Comparison of ENCODE assay signal across 9 cellular contexts in genomic region chr1:16639091-16640031, GRCh38. TPM values are rescaled to one million over a fixed set of nuclear protein-coding genes. Genes with fewer than 3 reads are reported as not detected.
DNase-seq lines count a peak whose midpoint lies in the region; ATAC-seq and TF ChIP-seq lines count a peak whose summit lies in the region.
"Not testable (repeated sequence)": the region's sequence is repeated elsewhere in the genome, so short reads cannot be mapped to it uniquely, and the experiment has no call there.
"Had no signal": no experiment of that assay in that cellular context is flagged by ENCODE, and none has a peak within 500 bp of the region (broad histone marks: within the 10 kb centered on the region; RNA-seq: fewer than 3 reads in every experiment).

No MANE protein-coding gene starts in this region.

- not testable (repeated sequence) for TF ChIP-seq EP300 in sigmoid colon (IDR thresholded peaks at IDR 0.05)

- not testable (repeated sequence) for H4K91ac ChIP-seq in IMR-90 (ENCODE audit: insufficient read depth, low read depth, low read length)

- H3K4me3 Mint-ChIP-seq in activated CD4-positive, alpha-beta T cell treated with anti-CD3 and anti-CD28 coated beads for 36 hours: not testable (repeated sequence)

- H3K9ac ChIP-seq in IMR-90 (ENCODE audit: low read depth, low read length): not testable (repeated sequence)

- CTCF ChIA-PET in IMR-90 (lab: Yijun Ruan, JAX): not testable (repeated sequence)
- CTCF ChIA-PET in activated CD4-positive, alpha-beta T cell treated with anti-CD3 and anti-CD28 coated beads for 36 hours (lab: Charles Lee): interaction anchor here (0.9 kb wide), 1 partner anchor 13 kb away, joined by 3 read pairs; no protein-coding TSS in a partner anchor

- H3K14ac ChIP-seq in IMR-90 (replicated peaks; ENCODE audit: low read depth, low read length): not testable (repeated sequence)

- H3K9me3 ChIP-seq in IMR-90 (ENCODE audit: control insufficient read depth, insufficient read depth, low read length); right atrium auricular region; sigmoid colon; aorta (ENCODE audit: control insufficient read depth, low read length): not testable (repeated sequence)

- H3K27ac Mint-ChIP-seq in activated CD4-positive, alpha-beta T cell treated with anti-CD3 and anti-CD28 coated beads for 36 hours: not testable (repeated sequence)

- not testable (repeated sequence) for H3K4me1 Mint-ChIP-seq in activated CD4-positive, alpha-beta T cell treated with anti-CD3 and anti-CD28 coated beads for 36 hours

- not testable (repeated sequence) for H3K9me3 Mint-ChIP-seq in activated CD4-positive, alpha-beta T cell treated with anti-CD3 and anti-CD28 coated beads for 36 hours (ENCODE audit: low read depth)

- H3K36me3 ChIP-seq in IMR-90 (ENCODE audit: control insufficient read depth, insufficient read depth, low read length); right atrium auricular region; aorta (ENCODE audit: control insufficient read depth in 1 of 2, insufficient read depth in 2 of 2, low read length in 1 of 2): not testable (repeated sequence)
- peaks cover 0 to 13% (median 0%) of the 10 kb centered on the region in 4 donors for H3K36me3 ChIP-seq in sigmoid colon

- H3K4ac ChIP-seq in IMR-90 (ENCODE audit: low read depth, low read length): not testable (repeated sequence)

- H4K20me1 ChIP-seq in IMR-90 (ENCODE audit: insufficient read depth, low read length): not testable (repeated sequence)

- H3K56ac ChIP-seq in IMR-90 (ENCODE audit: extremely low read depth, insufficient read depth, low read length): not testable (repeated sequence)

- H2BK120ac ChIP-seq in IMR-90 (ENCODE audit: low read depth, low read length): not testable (repeated sequence)

- not testable (repeated sequence) for H3K36me3 Mint-ChIP-seq in activated CD4-positive, alpha-beta T cell treated with anti-CD3 and anti-CD28 coated beads for 36 hours (ENCODE audit: low read depth)

- intact Hi-C loops in IMR-90 (cut with micrococcal nuclease); sigmoid colon (cut with DNase I); aorta (cut with DNase I): not testable (repeated sequence)
- intact Hi-C loops in activated CD4-positive, alpha-beta T cell treated with anti-CD3 and anti-CD28 coated beads for 36 hours (cut with DNase I, micrococcal nuclease): loop anchor here (10.0 kb wide), 2 partner anchors 65 to 75 kb away; no protein-coding TSS in a partner anchor

- TF ChIP-seq CTCF in IMR-90 (conservative IDR thresholded peaks at IDR 0.05; ENCODE audit: low read depth, low read length); right atrium auricular region (IDR thresholded peaks at IDR 0.05); sigmoid colon (IDR thresholded peaks at IDR 0.05): not testable (repeated sequence)

- not testable (repeated sequence) for ATAC-seq in IMR-90 (ENCODE audit: low read depth); activated CD4-positive, alpha-beta T cell treated with anti-CD3 and anti-CD28 coated beads for 36 hours; aorta (ENCODE audit: low FRiP score)

- H3K27ac ChIP-seq in IMR-90 (ENCODE audit: insufficient read depth, low read length); right atrium auricular region; sigmoid colon; aorta (ENCODE audit: low read depth in 1 of 2, low read length in 2 of 2): not testable (repeated sequence)

- H3K27me3 ChIP-seq in IMR-90 (ENCODE audit: control insufficient read depth, insufficient read depth, low read length); right atrium auricular region; sigmoid colon; aorta (ENCODE audit: control insufficient read depth in 1 of 2, insufficient read depth in 2 of 2, low read length in 1 of 2): not testable (repeated sequence)

- not testable (repeated sequence) for H3K18ac ChIP-seq in IMR-90 (ENCODE audit: low read depth, low read length)

- not testable (repeated sequence) for H2AK9ac ChIP-seq in IMR-90 (replicated peaks; ENCODE audit: low read depth, low read length, poor library complexity)

- TF ChIP-seq RAD21 in IMR-90 (IDR thresholded peaks at IDR 0.05; ENCODE audit: low read length): not testable (repeated sequence)

- POLR2A ChIA-PET in IMR-90 (lab: Charles Lee; ENCODE audit: unreplicated experiment); activated CD4-positive, alpha-beta T cell treated with anti-CD3 and anti-CD28 coated beads for 36 hours (lab: Charles Lee): not testable (repeated sequence)

- H2BK20ac ChIP-seq in IMR-90 (ENCODE audit: low read depth, low read length): not testable (repeated sequence)

- H3K27me3 Mint-ChIP-seq in activated CD4-positive, alpha-beta T cell treated with anti-CD3 and anti-CD28 coated beads for 36 hours: not testable (repeated sequence)

- not testable (repeated sequence) for H2BK5ac ChIP-seq in IMR-90 (ENCODE audit: low read depth, low read length, poor library complexity, severe bottlenecking)

- not testable (repeated sequence) for H3K4me1 ChIP-seq in IMR-90 (ENCODE audit: control insufficient read depth, insufficient read depth, low read length); aorta (ENCODE audit: control insufficient read depth in 1 of 2, insufficient read depth in 2 of 2, low read length in 2 of 2)
- H3K4me1 ChIP-seq in right atrium auricular region: peaks cover 0 to 30% of the 10 kb centered on the region in 2 donors
- peaks cover 0 to 27% (median 24%) of the 10 kb centered on the region in 4 donors for H3K4me1 ChIP-seq in sigmoid colon

- not testable (repeated sequence) for H3K9me1 ChIP-seq in IMR-90 (ENCODE audit: insufficient read depth, low read length)

- in situ Hi-C loops in IMR-90 (cut with MboI; ENCODE audit: low sequenced_read_pairs): not testable (repeated sequence)

- not testable (repeated sequence) for TF ChIP-seq POLR2A in IMR-90 (IDR thresholded peaks at IDR 0.05; ENCODE audit: low read depth, low read length); sigmoid colon (IDR thresholded peaks at IDR 0.05)

- H3K4me3 ChIP-seq in IMR-90 (ENCODE audit: insufficient read depth, low read depth, low read length); right atrium auricular region; sigmoid colon; aorta (ENCODE audit: low read length in 2 of 2): not testable (repeated sequence)

- DNase-seq in IMR-90: not testable (repeated sequence)
- DNase-seq in activated CD4-positive, alpha-beta T cell treated with anti-CD3 and anti-CD28 coated beads for 36 hours: peak; percentile 9
- DNase-seq in activated effector memory CD4-positive, alpha-beta T cell treated with Interleukin-2 at 50 U/mL for 16 hours: peak; percentile 0
- DNase-seq in dedifferentiated amniotic fluid mesenchymal stem cell (ENCODE audit: extremely low spot score) (peak; percentile 14), right atrium auricular region (ENCODE audit: low spot score) (peak; percentile 61), mucosa of gallbladder (ENCODE audit: low spot score) (peak; percentile 11), sigmoid colon (peak; percentile 68), aorta (peak; percentile 37 to 77)

- not testable (repeated sequence) for H4K5ac ChIP-seq in IMR-90 (ENCODE audit: low read depth, low read length)

- H2AFZ ChIP-seq in IMR-90 (replicated peaks; ENCODE audit: low read length, poor library complexity): not testable (repeated sequence)

- H4K8ac ChIP-seq in IMR-90 (ENCODE audit: low read depth in 2 of 2, low read length in 2 of 2): not testable (repeated sequence)

- not testable (repeated sequence) for H2BK15ac ChIP-seq in IMR-90 (ENCODE audit: low read depth, low read length)

- not testable (repeated sequence) for H3K4me2 ChIP-seq in IMR-90 (ENCODE audit: low read depth, low read length)

- TSS peak; percentile 11 for BruUV-seq in IMR-90 (replicated peaks; lab: Mats Ljungman, UMichigan)

- WGBS in IMR-90 (ENCODE audit: extremely low coverage in 2 of 2, insufficient read length in 1 of 2), 2 experiments: 68% methylated on average over 6 of the region's 11 CpGs; no CpG with 5 or more reads in 1 of the 2 experiments
- WGBS in sigmoid colon, 2 donors: 71 to 80% methylated on average over 11 of the region's 11 CpGs
- 70 to 75% methylated on average over 11 of the region's 11 CpGs for WGBS in aorta, 2 donors

- dilution Hi-C loops in IMR-90 (cut with HindIII; ENCODE audit: low sequenced_read_pairs, unreplicated experiment): not testable (repeated sequence)

- peaks cover 35 to 61% of the 10 kb centered on the region in 2 experiments for H3K79me1 ChIP-seq in IMR-90 (ENCODE audit: low read depth in 1 of 2, low read length in 2 of 2)

- not testable (repeated sequence) for H2AK5ac ChIP-seq in IMR-90 (ENCODE audit: low read depth, low read length)

- not testable (repeated sequence) for H3K23ac ChIP-seq in IMR-90 (ENCODE audit: low read depth, low read length)

RNA-seq across cellular contexts. Expression of gene NBPF1, which starts 26.0 kb away (rescaled TPM):
- 25.3 and 28.3 TPM in 2 replicates for total RNA-seq in IMR-90 (2012; rRNA removed)
- polyA plus RNA-seq in IMR-90 (2012; rRNA removed): 17.1 and 18.8 TPM in 2 replicates
- polyA plus RNA-seq in IMR-90 (2012; cell fraction: cytosol; rRNA removed): 8.8 and 12.8 TPM in 2 replicates
- polyA plus RNA-seq in IMR-90 (2012; cell fraction: nucleus; rRNA removed; ENCODE audit: low replicate concordance): 23.2 and 44.6 TPM in 2 replicates
- total RNA-seq in activated CD4-positive, alpha-beta T cell treated with anti-CD3 and anti-CD28 coated beads for 36 hours: 1 to 10 TPM; 5.8 to 6.2 TPM
- 10 to 100 TPM; 15.1 to 20.0 TPM for total RNA-seq in right atrium auricular region
- total RNA-seq in mucosa of gallbladder: 64.2 TPM
- 10 to 100 TPM; 30.3 to 80.9 (median 37.2) TPM for total RNA-seq in sigmoid colon
- 10 to 100 TPM; 12.1 to 42.8 (median 21.0) TPM for polyA plus RNA-seq in sigmoid colon
- 10 to 100 TPM; 15.5 to 55.0 TPM for total RNA-seq in aorta
- polyA plus RNA-seq in aorta: 1 to 10 TPM; 7.9 to 9.6 TPM

RNA-seq across cellular contexts. Expression of gene RNU1-3, which starts 27.4 kb away (rescaled TPM):
- under 0.01 TPM in 2 replicates for total RNA-seq in IMR-90 (2012; rRNA removed)
- not detected in 2 replicates for polyA plus RNA-seq in IMR-90 (2012; rRNA removed)
- not detected in 2 replicates for polyA plus RNA-seq in IMR-90 (2012; cell fraction: cytosol; rRNA removed)
- not detected in 2 replicates for polyA plus RNA-seq in IMR-90 (2012; cell fraction: nucleus; rRNA removed; ENCODE audit: low replicate concordance)
- 1,000 to 10,000 TPM; 1,573 to 2,291 TPM for total RNA-seq in activated CD4-positive, alpha-beta T cell treated with anti-CD3 and anti-CD28 coated beads for 36 hours
- total RNA-seq in right atrium auricular region: not detected
- total RNA-seq in mucosa of gallbladder: 1,358 TPM
- total RNA-seq in sigmoid colon: under 1 TPM; under 0.01 TPM
- not detected for polyA plus RNA-seq in sigmoid colon
- total RNA-seq in aorta: 1,000 to 10,000 TPM; 7,231 to 8,154 TPM
- polyA plus RNA-seq in aorta: not detected
- polyA plus RNA-seq: IgD-negative memory B cell had no signal

Comparison
In these comparisons a context has a peak if more than half of its experiments do, and no peak if none do; other contexts are left out.
1. RNA of gene RNU1-3, which starts 27.4 kb away (total RNA-seq): 7,231 to 8,154 TPM in aorta, 1,573 to 2,291 TPM in activated CD4-positive, alpha-beta T cell treated with anti-CD3 and anti-CD28 coated beads for 36 hours and 1,358 TPM in mucosa of gallbladder (single experiment); under 0.01 TPM in IMR-90, not detected in right atrium auricular region and under 0.01 TPM in sigmoid colon; every median in the first group is over 1,000 times any median in the second.